Comparison of ENCODE assay signal across 8 cellular contexts in genomic region chr11:64233913-64234839, GRCh38. TPM values are rescaled to one million over a fixed set of nuclear protein-coding genes. Genes with fewer than 3 reads are reported as not detected.
A peak's percentile ranks its signal among the peaks of the same experiment; 100 is the strongest.
DNase-seq lines count a peak whose midpoint lies in the region; ATAC-seq, FAIRE-seq and TF ChIP-seq lines count a peak whose summit lies in the region.

TSS of gene VEGFB (plus strand) at chr11:64234584. CDS start at chr11:64234834, 250 bp downstream.

- H3K4me3 Mint-ChIP-seq in CD4-positive, alpha-beta T cell: peak within 1 kb of the TSS; percentile 95
- peak within 1 kb of the TSS; percentile 83 for H3K4me3 Mint-ChIP-seq in mesothelial cell of epicardium

- FAIRE-seq in endothelial cell of umbilical vein (lab: Jason Lieb, UNC): peak; percentile 64

- peak within 1 kb of the TSS; percentile 71 for H3K4me2 ChIP-seq in endothelial cell of umbilical vein (ENCODE audit: insufficient read depth, low read length)

- TF ChIP-seq POLR2A in endothelial cell of umbilical vein (IDR thresholded peaks at IDR 0.05; ENCODE audit: low read depth, low read length): no peak

- peak within 1 kb of the TSS; percentile 64 for H3K27ac ChIP-seq in CD4-positive, alpha-beta T cell (ENCODE audit: low read depth, low read length)
- no peak within 1 kb of the TSS for H3K27ac ChIP-seq in endothelial cell of umbilical vein (ENCODE audit: insufficient read depth, low read depth, low read length)

- no peaks in the 10 kb centered on the region for H3K9me1 ChIP-seq in endothelial cell of umbilical vein (replicated peaks; ENCODE audit: control insufficient read depth, extremely low read depth, insufficient read depth, low read length)

- dilution Hi-C loops in endothelial cell of umbilical vein (cut with MboI; ENCODE audit: extremely low pct_ligation_motif_present, low sequenced_read_pairs): no loop called here

- peaks cover 6 to 8% of the 10 kb centered on the region in 2 experiments for H3K36me3 ChIP-seq in endothelial cell of umbilical vein (ENCODE audit: control insufficient read depth in 2 of 2, extremely low read depth in 1 of 2, insufficient read depth in 2 of 2, low read length in 2 of 2)

- peaks cover 10% of the 10 kb centered on the region for H3K4me1 ChIP-seq in endothelial cell of umbilical vein (ENCODE audit: control insufficient read depth, extremely low read depth, insufficient read depth, low read length)

- peak within 1 kb of the TSS; percentile 6 for H3K9ac ChIP-seq in endothelial cell of umbilical vein (replicated peaks; ENCODE audit: extremely low read depth, insufficient read depth, low read length)

- peaks cover 10% of the 10 kb centered on the region for H3K36me3 Mint-ChIP-seq in CD4-positive, alpha-beta T cell (ENCODE audit: low read depth)
- H3K36me3 Mint-ChIP-seq in mesothelial cell of epicardium: peaks cover 3% of the 10 kb centered on the region

- peak; percentile 43 for ATAC-seq in CD4-positive, alpha-beta T cell (ENCODE audit: poor library complexity)
- peak; percentile 44 for ATAC-seq in GM21723 (IDR thresholded peaks at IDR 0.05; ENCODE audit: unreplicated experiment)

- DNase-seq in CD4-positive, alpha-beta T cell: peak; percentile 49 to 79 (median 64)
- DNase-seq in NCI-H2227 treated with DMSO at 0.1 percent for 48 hours (lab: John Stamatoyannopoulos, UW) (peak; percentile 43), endothelial cell of umbilical vein (ENCODE audit: low read depth, low spot score) (peak; percentile 48), mesothelial cell of epicardium (ENCODE audit: low spot score in 2 of 2, unreplicated experiment in 2 of 2) (peak in 1 of 2 experiments; percentile 55), NCI-H524 treated with DMSO at 0.1 percent for 48 hours (lab: John Stamatoyannopoulos, UW) (no peak)
- DNase-seq in activated CD8-positive, alpha-beta memory T cell treated with anti-CD3 and anti-CD28 coated beads, Interleukin-2, amount 50 U/mL, for 48 hours: peak; percentile 82
- DNase-seq in stimulated activated naive CD4-positive, alpha-beta T cell treated with Interleukin-2 at 50 U/mL for 16 hours (lab: John Stamatoyannopoulos, UW): peak; percentile 63

- H3K9me3 ChIP-seq in CD4-positive, alpha-beta T cell (ENCODE audit: control insufficient read depth, low read length): no peaks in the 10 kb centered on the region
- no peaks in the 10 kb centered on the region for H3K9me3 ChIP-seq in endothelial cell of umbilical vein (replicated peaks; ENCODE audit: control insufficient read depth, insufficient read depth, low read length)

- no peaks in the 10 kb centered on the region for H3K27me3 ChIP-seq in CD4-positive, alpha-beta T cell (ENCODE audit: control insufficient read depth, insufficient read depth, low read length)
- no peaks in the 10 kb centered on the region for H3K27me3 ChIP-seq in endothelial cell of umbilical vein (ENCODE audit: control insufficient read depth in 2 of 2, insufficient read depth in 2 of 2, low read length in 2 of 2)

- peak within 1 kb of the TSS; percentile 39 for H2AFZ ChIP-seq in endothelial cell of umbilical vein (ENCODE audit: low read depth, low read length)

- no peaks in the 10 kb centered on the region for H4K20me1 ChIP-seq in endothelial cell of umbilical vein (replicated peaks; ENCODE audit: control insufficient read depth, extremely low read depth, insufficient read depth, low read length)

- intact Hi-C loops in CD4-positive, alpha-beta T cell (cut with DNase I, micrococcal nuclease): loop anchor here in 1 of 2 experiments (5.0 kb wide), 2 partner anchors 38 to 47 kb away; partner anchors contain the start of gene STIP1
- intact Hi-C loops in endothelial cell of umbilical vein (cut with micrococcal nuclease): loop anchor here (5.0 kb wide), 1 partner anchor 47 kb away; the partner anchor contains the start of gene STIP1

- BruUV-seq in endothelial cell of umbilical vein (replicated peaks; lab: Mats Ljungman, UMichigan): no TSS peak

- H3K27ac Mint-ChIP-seq in CD4-positive, alpha-beta T cell: peak within 1 kb of the TSS; percentile 94
- H3K27ac Mint-ChIP-seq in mesothelial cell of epicardium: peak within 1 kb of the TSS; percentile 85

- H3K4me3 ChIP-seq in endothelial cell of umbilical vein (replicated peaks in 1 of 3; ENCODE audit: insufficient read depth in 1 of 3, low read depth in 1 of 3, low read length in 3 of 3): peak within 1 kb of the TSS; percentile 48 to 63 (median 51)

- H3K9me3 Mint-ChIP-seq in CD4-positive, alpha-beta T cell: no peaks in the 10 kb centered on the region
- H3K9me3 Mint-ChIP-seq in mesothelial cell of epicardium: no peaks in the 10 kb centered on the region

- no peaks in the 10 kb centered on the region for H3K79me2 ChIP-seq in endothelial cell of umbilical vein (ENCODE audit: control insufficient read depth, insufficient read depth, low read length)

- peaks cover 50% of the 10 kb centered on the region for H3K4me1 Mint-ChIP-seq in CD4-positive, alpha-beta T cell (ENCODE audit: low read depth)
- H3K4me1 Mint-ChIP-seq in mesothelial cell of epicardium: peaks cover 19% of the 10 kb centered on the region

- CTCF ChIA-PET in CD4-positive, alpha-beta T cell (lab: Charles Lee): interaction anchor here (0.6 to 1.6 kb wide), 5 partner anchors 11 to 84 kb away, joined by 3 to 8 read pairs (median 3); partner anchors contain the start of genes PPP1R14B and PRDX5
- CTCF ChIA-PET in endothelial cell of umbilical vein (lab: Charles Lee): interaction anchor here (1.9 to 2.1 kb wide), 3 partner anchors 30 to 67 kb away, joined by 6 to 10 read pairs (median 7); no protein-coding TSS in a partner anchor

- POLR2A ChIA-PET in CD4-positive, alpha-beta T cell (lab: Charles Lee): interaction anchor here (1.0 to 2.1 kb wide), 2 partner anchors 11 to 27 kb away, joined by 3 to 11 read pairs; partner anchors contain the start of gene FERMT3
- POLR2A ChIA-PET in endothelial cell of umbilical vein (lab: Charles Lee): no interaction called here

- no peaks in the 10 kb centered on the region for H3K27me3 Mint-ChIP-seq in CD4-positive, alpha-beta T cell
- H3K27me3 Mint-ChIP-seq in mesothelial cell of epicardium (ENCODE audit: low read depth): no peaks in the 10 kb centered on the region

- TF ChIP-seq CTCF in CD4-positive, alpha-beta T cell (IDR thresholded peaks at IDR 0.05): no peak
- TF ChIP-seq CTCF in endothelial cell of umbilical vein (IDR thresholded peaks at IDR 0.05; ENCODE audit: extremely low read depth in 1 of 2, insufficient read depth in 1 of 2, low read depth in 1 of 2, low read length in 2 of 2): no peak
- no peak for TF ChIP-seq CTCF in mesothelial cell of epicardium (IDR thresholded peaks at IDR 0.05; ENCODE audit: unreplicated experiment)

TF ChIP-seq in endothelial cell of umbilical vein, 7 proteins besides CTCF, POLR2A, EP300 and RAD21:
- TF ChIP-seq MYC (IDR thresholded peaks at IDR 0.05; ENCODE audit: low read depth, low read length) (no peak), EZH2 (IDR thresholded peaks at IDR 0.05; ENCODE audit: borderline replicate concordance, low read depth, low read length, severe bottlenecking) (no peak), GATA2 (IDR thresholded peaks at IDR 0.05; ENCODE audit: insufficient read depth, insufficient read length, low read depth, low read length) (no peak), JUN (IDR thresholded peaks at IDR 0.05; ENCODE audit: borderline replicate concordance, insufficient read depth, insufficient read length, low read depth) (no peak), POLR2AphosphoS5 (IDR thresholded peaks at IDR 0.05; ENCODE audit: insufficient read depth, low read depth, low read length) (peak; percentile 47), MAX (IDR thresholded peaks at IDR 0.05; ENCODE audit: insufficient read depth, insufficient read length) (no peak)

RNA-seq across cellular contexts. Expression of gene VEGFB, which starts in this region (rescaled TPM):
- 10 to 100 TPM; 39.7 to 48.7 TPM for total RNA-seq in CD4-positive, alpha-beta T cell
- total RNA-seq in endothelial cell of umbilical vein (89.6 and 98.1 TPM in 2 replicates), mesothelial cell of epicardium (83.2 to 90.1 TPM (median 85.8 TPM) in 3 replicates)
- polyA plus RNA-seq in endothelial cell of umbilical vein: 18.3 and 19.3 TPM in 2 replicates
- 22.0 and 30.8 TPM in 2 replicates for polyA plus RNA-seq in endothelial cell of umbilical vein (2011; cell fraction: cytosol; rRNA removed)
- polyA plus RNA-seq in endothelial cell of umbilical vein (2011; cell fraction: nucleus; rRNA removed): 19.1 and 23.6 TPM in 2 replicates
- polyA plus RNA-seq in endothelial cell of umbilical vein (2012): 86.5 and 108 TPM in 2 replicates
- polyA minus RNA-seq in endothelial cell of umbilical vein: 7.2 and 8.5 TPM in 2 replicates
- polyA minus RNA-seq in endothelial cell of umbilical vein (2011; cell fraction: cytosol; rRNA and poly(A)+ RNA removed): 25.5 TPM
- 5.5 and 5.8 TPM in 2 replicates for polyA minus RNA-seq in endothelial cell of umbilical vein (2011; cell fraction: nucleus; rRNA and poly(A)+ RNA removed)
